In genomic region chr5:175746851-175747250, GRCh38 we compare ENCODE assay signal across 12 cellular contexts.
DNase-seq lines count a peak whose midpoint lies in the region; ATAC-seq and TF ChIP-seq lines count a peak whose summit lies in the region.
"Had no signal": no experiment of that assay in that cellular context is flagged by ENCODE, and none has a peak within 500 bp of the region (broad histone marks: within the 10 kb centered on the region; RNA-seq: fewer than 3 reads in every experiment).

No MANE protein-coding gene starts in this region.

- DNase-seq in Daoy (ENCODE audit: low read depth) (peak; percentile 57), NCI-H1694 treated with DMSO at 0.1 percent for 48 hours (lab: John Stamatoyannopoulos, UW) (peak; percentile 32), cardiac fibroblast (ENCODE audit: low read depth in 2 of 2) (peak; percentile 10 to 26), mucosa of descending colon (no peak), NCI-H345 treated with DMSO at 0.1 percent for 48 hours (lab: John Stamatoyannopoulos, UW; ENCODE audit: unreplicated experiment) (no peak)
- no peak for DNase-seq in activated naive CD4-positive, alpha-beta T cell treated with anti-CD3 and anti-CD28 coated beads, Interleukin-2, amount 50 U/mL, for 72 hours (ENCODE audit: low spot score in 2 of 2)
- DNase-seq: activated T-cell treated with anti-CD3 and anti-CD28 coated beads, Interleukin-2, amount 50 U/mL, for 4 hours; effector memory CD8-positive, alpha-beta T cell; lower lobe of right lung had no signal

- intact Hi-C loops in mucosa of descending colon (cut with DNase I, micrococcal nuclease): no loop called here

- no peaks in the 10 kb centered on the region for H3K9me3 ChIP-seq in mucosa of descending colon
- H3K9me3 ChIP-seq: lower lobe of right lung, thoracic aorta had no signal

- peak; percentile 76 for ATAC-seq in mucosa of descending colon
- no peak for ATAC-seq in activated naive CD4-positive, alpha-beta T cell treated with anti-CD3 and anti-CD28 coated beads, Interleukin-2, amount 50 U/mL, for 72 hours
- no peak for ATAC-seq in GM18498 (IDR thresholded peaks at IDR 0.05; ENCODE audit: unreplicated experiment)
- ATAC-seq in GM19035 (IDR thresholded peaks at IDR 0.05; ENCODE audit: unreplicated experiment): no peak
- ATAC-seq: activated T-cell treated with anti-CD3 and anti-CD28 coated beads, Interleukin-2, amount 50 U/mL, for 4 hours; effector memory CD8-positive, alpha-beta T cell; lower lobe of right lung had no signal

- H3K36me3 Mint-ChIP-seq in activated naive CD4-positive, alpha-beta T cell treated with anti-CD3 and anti-CD28 coated beads, Interleukin-2, amount 50 U/mL, for 72 hours: no peaks in the 10 kb centered on the region

- H3K4me3 ChIP-seq in cardiac fibroblast (replicated peaks in 1 of 2; ENCODE audit: low read depth in 2 of 2, low read length in 2 of 2) (no peak overlapping the region), mucosa of descending colon (no peak overlapping the region)
- H3K4me3 ChIP-seq: lower lobe of right lung, thoracic aorta had no signal

- no peaks in the 10 kb centered on the region for H3K9me3 Mint-ChIP-seq in activated naive CD4-positive, alpha-beta T cell treated with anti-CD3 and anti-CD28 coated beads, Interleukin-2, amount 50 U/mL, for 72 hours
- H3K9me3 Mint-ChIP-seq: activated T-cell treated with anti-CD3 and anti-CD28 coated beads, Interleukin-2, amount 50 U/mL, for 4 hours; effector memory CD8-positive, alpha-beta T cell had no signal

- TF ChIP-seq CTCF in cardiac fibroblast (IDR thresholded peaks at IDR 0.05; ENCODE audit: low read depth, low read length) (no peak), mucosa of descending colon (IDR thresholded peaks at IDR 0.05) (no peak)

- H3K4me1 ChIP-seq in mucosa of descending colon (ENCODE audit: low read depth): no peaks in the 10 kb centered on the region
- H3K4me1 ChIP-seq: lower lobe of right lung had no signal

- no peaks in the 10 kb centered on the region for H3K36me3 ChIP-seq in mucosa of descending colon (ENCODE audit: low read depth)
- H3K36me3 ChIP-seq: lower lobe of right lung, thoracic aorta had no signal

- H3K27ac Mint-ChIP-seq in activated naive CD4-positive, alpha-beta T cell treated with anti-CD3 and anti-CD28 coated beads, Interleukin-2, amount 50 U/mL, for 72 hours: no peak overlapping the region
- H3K27ac Mint-ChIP-seq: effector memory CD8-positive, alpha-beta T cell had no signal

Comparison
In these comparisons a context has a peak if more than half of its experiments do, and no peak if none do; other contexts are left out.
1. DNase-seq: peak in Daoy (single experiment), NCI-H1694 treated with DMSO at 0.1 percent for 48 hours (single experiment) and cardiac fibroblast (2 of 2); none in mucosa of descending colon (0 of 3), activated naive CD4-positive, alpha-beta T cell treated with anti-CD3 and anti-CD28 coated beads, Interleukin-2, amount 50 U/mL, for 72 hours (0 of 2) and NCI-H345 treated with DMSO at 0.1 percent for 48 hours (single experiment).